In genomic region chr14:35826218-35826951, GRCh38 we compare ENCODE assay signal across 8 cellular contexts. TPM values are rescaled to one million over a fixed set of nuclear protein-coding genes. Genes with fewer than 3 reads are reported as not detected.
A peak's percentile ranks its signal among the peaks of the same experiment; 100 is the strongest.
DNase-seq lines count a peak whose midpoint lies in the region; FAIRE-seq and TF ChIP-seq lines count a peak whose summit lies in the region.

Gene BRMS1L (plus strand): TSS chr14:35826338. CDS start chr14:35826517, 179 bp downstream.

- H3K4ac ChIP-seq in neuronal stem cell (ENCODE audit: low read length) = no peak within 1 kb of the TSS

- no peak within 1 kb of the TSS for H2BK15ac ChIP-seq in neuronal stem cell (ENCODE audit: low read length)

- FAIRE-seq in frontal cortex (lab: Jason Lieb, UNC) = no peak

- H2AFZ ChIP-seq in neuronal stem cell (ENCODE audit: low read length) = peak within 1 kb of the TSS; percentile 97

- H2AK5ac ChIP-seq in neuronal stem cell (ENCODE audit: low read depth, low read length) = no peak within 1 kb of the TSS

- H4K91ac ChIP-seq in neuronal stem cell (ENCODE audit: low read depth, low read length, poor library complexity) = no peak within 1 kb of the TSS

- H3K27me3 Mint-ChIP-seq in HFFc6 (ENCODE audit: insufficient read depth) = no peaks in the 10 kb centered on the region
- peaks cover 15% of the 10 kb centered on the region for H3K27me3 Mint-ChIP-seq in activated naive CD4-positive, alpha-beta T cell treated with anti-CD3 and anti-CD28 coated beads, Interleukin-2, amount 10 ng/mL, durations not matched to agents 7 days and 5 days

- H3K4me3 ChIP-seq in neuronal stem cell (ENCODE audit: low read length in 2 of 2) (peak within 1 kb of the TSS; percentile 96 to 97), subcutaneous abdominal adipose tissue (ENCODE audit: low read depth in 1 of 5, low read length in 5 of 5) (peak within 1 kb of the TSS; percentile 87 to 99 (median 98))

- peak within 1 kb of the TSS; percentile 89 for H3K27ac Mint-ChIP-seq in HFFc6
- H3K27ac Mint-ChIP-seq in activated naive CD4-positive, alpha-beta T cell treated with anti-CD3 and anti-CD28 coated beads, Interleukin-2, amount 10 ng/mL, durations not matched to agents 7 days and 5 days = peak within 1 kb of the TSS; percentile 91

- no peaks in the 10 kb centered on the region for H3K9me3 Mint-ChIP-seq in HFFc6
- no peaks in the 10 kb centered on the region for H3K9me3 Mint-ChIP-seq in activated naive CD4-positive, alpha-beta T cell treated with anti-CD3 and anti-CD28 coated beads, Interleukin-2, amount 10 ng/mL, durations not matched to agents 7 days and 5 days

- H3K4me3 Mint-ChIP-seq in HFFc6 = peak within 1 kb of the TSS; percentile 97
- H3K4me3 Mint-ChIP-seq in activated naive CD4-positive, alpha-beta T cell treated with anti-CD3 and anti-CD28 coated beads, Interleukin-2, amount 10 ng/mL, durations not matched to agents 7 days and 5 days = peak within 1 kb of the TSS; percentile 89

- peak within 1 kb of the TSS; percentile 41 for H2BK12ac ChIP-seq in neuronal stem cell (ENCODE audit: low read length)

- TF ChIP-seq CTCF in HFFc6 (IDR thresholded peaks at IDR 0.05) = no peak

- no peak within 1 kb of the TSS for H4K8ac ChIP-seq in neuronal stem cell (ENCODE audit: low read depth, low read length)

- no peaks in the 10 kb centered on the region for H3K4me1 ChIP-seq in neuronal stem cell (ENCODE audit: control insufficient read depth in 2 of 2, insufficient read depth in 1 of 2, low read depth in 1 of 2, low read length in 2 of 2)
- peaks cover 0 to 21% (median 11%) of the 10 kb centered on the region in 5 donors for H3K4me1 ChIP-seq in subcutaneous abdominal adipose tissue (ENCODE audit: control insufficient read depth in 5 of 5, insufficient read depth in 5 of 5, low read length in 5 of 5)

- H2BK5ac ChIP-seq in neuronal stem cell (ENCODE audit: low read length) = peak within 1 kb of the TSS; percentile 93

- peak within 1 kb of the TSS; percentile 100 for H3K23ac ChIP-seq in neuronal stem cell (ENCODE audit: low read depth, low read length, poor library complexity)

- H3K14ac ChIP-seq in neuronal stem cell (ENCODE audit: low read length) = peak within 1 kb of the TSS; percentile 98

- no peak within 1 kb of the TSS for H2BK120ac ChIP-seq in neuronal stem cell (ENCODE audit: low read depth, low read length)

- WGBS in neuronal stem cell (ENCODE audit: extremely low coverage in 2 of 2, insufficient read length in 2 of 2, insufficient replicate concordance in 1 of 2), 2 donors = no CpG with 5 or more reads among the region's 70 CpGs

- H3K79me1 ChIP-seq in neuronal stem cell (ENCODE audit: low read depth, low read length) = peaks cover 5% of the 10 kb centered on the region

- H3K27me3 ChIP-seq in neuronal stem cell (ENCODE audit: control insufficient read depth in 3 of 3, insufficient read depth in 3 of 3, low read depth in 1 of 3, low read length in 3 of 3) (no peaks in the 10 kb centered on the region), subcutaneous abdominal adipose tissue (ENCODE audit: control insufficient read depth in 5 of 5, insufficient read depth in 4 of 5, low read length in 5 of 5) (no peaks in the 10 kb centered on the region)

- peak within 1 kb of the TSS; percentile 94 for H3K9ac ChIP-seq in neuronal stem cell (ENCODE audit: low read depth, low read length, poor library complexity)
- H3K9ac ChIP-seq in subcutaneous abdominal adipose tissue (ENCODE audit: low read length in 5 of 5) = peak within 1 kb of the TSS; percentile 73 to 94 (median 93)

- H3K27ac ChIP-seq in neuronal stem cell (replicated peaks; ENCODE audit: low read length) (peak within 1 kb of the TSS; percentile 100), subcutaneous abdominal adipose tissue (ENCODE audit: low read depth, low read length) (peak within 1 kb of the TSS; percentile 94)

- peaks cover 0 to 6% of the 10 kb centered on the region in 2 donors for H3K36me3 ChIP-seq in neuronal stem cell (replicated peaks in 1 of 2; ENCODE audit: control insufficient read depth in 2 of 2, insufficient read depth in 2 of 2, low read length in 2 of 2)
- H3K36me3 ChIP-seq in subcutaneous abdominal adipose tissue (ENCODE audit: control insufficient read depth in 5 of 5, insufficient read depth in 5 of 5, low read length in 5 of 5) = no peaks in the 10 kb centered on the region

- CTCF ChIA-PET in activated naive CD4-positive, alpha-beta T cell treated with anti-CD3 and anti-CD28 coated beads, Interleukin-2, amount 10 ng/mL, durations not matched to agents 7 days and 5 days (lab: Charles Lee) = interaction anchor here (0.8 to 1.4 kb wide), 3 partner anchors 8 to 19 kb away, joined by 4 to 8 read pairs (median 6); no protein-coding TSS in a partner anchor

- peak within 1 kb of the TSS; percentile 100 for H3K18ac ChIP-seq in neuronal stem cell (ENCODE audit: low read length)

- in situ Hi-C loops in SK-MEL-5 (cut with HindIII; ENCODE audit: low pct_unique_long_range_greater_than_20kb, low sequenced_read_pairs) = no loop called here

- H3K9me3 ChIP-seq in neuronal stem cell (replicated peaks in 1 of 2; ENCODE audit: control insufficient read depth in 2 of 2, insufficient read depth in 1 of 2, low read depth in 1 of 2, low read length in 2 of 2) (no peaks in the 10 kb centered on the region), subcutaneous abdominal adipose tissue (ENCODE audit: control insufficient read depth in 5 of 5, low read length in 5 of 5) (no peaks in the 10 kb centered on the region)

- no peaks in the 10 kb centered on the region for H3K36me3 Mint-ChIP-seq in HFFc6 (ENCODE audit: low read depth)
- peaks cover 5% of the 10 kb centered on the region for H3K36me3 Mint-ChIP-seq in activated naive CD4-positive, alpha-beta T cell treated with anti-CD3 and anti-CD28 coated beads, Interleukin-2, amount 10 ng/mL, durations not matched to agents 7 days and 5 days

- peak within 1 kb of the TSS; percentile 67 for H3K4me2 ChIP-seq in neuronal stem cell (ENCODE audit: insufficient read depth, low read length, poor library complexity, severe bottlenecking)

- peaks cover 38% of the 10 kb centered on the region for H3K4me1 Mint-ChIP-seq in HFFc6 (ENCODE audit: low read depth)
- H3K4me1 Mint-ChIP-seq in activated naive CD4-positive, alpha-beta T cell treated with anti-CD3 and anti-CD28 coated beads, Interleukin-2, amount 10 ng/mL, durations not matched to agents 7 days and 5 days = peaks cover 31% of the 10 kb centered on the region

- DNase-seq in GM04504 (ENCODE audit: low read depth) (peak; percentile 98), HFFc6 (peak; percentile 98), NAMALWA (ENCODE audit: low spot score) (peak; percentile 95), SK-MEL-5 (ENCODE audit: low read depth, low spot score) (peak; percentile 99), frontal cortex (ENCODE audit: low spot score in 2 of 2) (peak; percentile 96 to 98), neuronal stem cell (ENCODE audit: low spot score) (peak; percentile 97)
- peak; percentile 99 for DNase-seq in activated naive CD4-positive, alpha-beta T cell treated with anti-CD3 and anti-CD28 coated beads, Interleukin-2, amount 10 ng/mL, durations not matched to agents 7 days and 5 days

RNA-seq across cellular contexts. Expression of gene BRMS1L, which starts in this region (rescaled TPM):
- total RNA-seq in HFFc6 (2021; fragmentation: NEBNext Ultra II Directional; extraction: Animal tissue kit (Norgen Biotek cat#: 25700)) = 10 to 100 TPM in 1 of 6 experiments, 1 to 10 TPM in 5; 7.1 to 10.1 (median 8.4) TPM
- 3.5 and 4.0 TPM in 2 replicates for total RNA-seq in SK-MEL-5 (2014; rRNA removed; shearing (Covaris generic))
- polyA plus RNA-seq in SK-MEL-5 (2015; cell fraction: cytosol; rRNA removed) = 5.7 and 7.4 TPM in 2 replicates
- 4.4 and 11.5 TPM in 2 replicates for polyA plus RNA-seq in SK-MEL-5 (2015; cell fraction: nucleus; rRNA removed)
- 17.9 TPM for total RNA-seq in frontal cortex
- 13.7 TPM for polyA plus RNA-seq in neuronal stem cell (2013, experiment 1 of 2)
- polyA plus RNA-seq in neuronal stem cell (2013, experiment 2 of 2) = 13.5 TPM

Comparison
In these comparisons a context has a peak if more than half of its experiments do, and no peak if none do; other contexts are left out.
1. Peak in every context shown above with its lines: DNase-seq, H3K4me3 ChIP-seq and H3K27ac ChIP-seq.